Comparison of ENCODE assay signal across 10 cellular contexts in the genomic region with DNA sequence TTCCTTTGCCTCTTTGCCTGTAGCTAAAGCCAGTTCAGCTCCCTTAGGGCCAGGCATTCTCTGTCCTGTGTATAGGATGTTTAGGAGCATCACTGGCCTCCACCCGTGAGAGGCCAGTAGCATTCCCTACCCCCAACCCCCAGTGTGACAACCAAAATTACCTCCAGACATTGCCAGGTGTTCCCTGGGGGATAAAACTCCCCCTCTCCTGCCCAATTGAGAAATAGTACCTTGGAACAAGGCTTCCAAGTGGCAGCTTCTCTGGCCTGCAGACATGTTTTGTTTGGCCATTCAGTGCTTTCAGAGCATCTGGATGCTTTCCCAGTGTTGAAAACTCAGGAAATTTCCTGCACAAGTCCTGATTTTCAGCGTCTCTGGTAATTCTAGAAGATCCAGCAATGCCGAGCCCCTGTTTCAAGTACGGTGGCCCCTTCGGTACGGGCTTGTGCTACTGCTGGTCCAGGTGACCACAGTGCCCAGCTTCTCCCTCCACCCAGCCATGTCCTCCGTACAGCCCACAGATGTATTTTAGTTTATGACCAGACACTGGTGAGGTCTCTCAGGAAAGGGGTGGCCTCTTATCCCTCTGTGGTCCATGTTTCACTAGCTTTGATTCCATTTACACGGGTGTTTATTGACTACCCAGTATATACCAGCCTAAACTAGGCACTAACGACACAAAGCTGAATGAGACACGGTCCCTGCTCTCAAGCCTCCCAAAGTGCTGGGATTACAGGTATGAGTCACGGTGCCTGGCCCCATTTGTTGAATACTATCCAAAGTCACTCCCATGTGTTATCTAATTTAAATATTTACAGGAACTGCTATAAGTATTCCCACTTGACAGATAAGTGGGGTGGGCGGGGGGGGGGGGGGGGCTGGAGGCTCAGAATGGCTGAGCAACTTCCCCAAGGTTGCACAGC.
DNase-seq lines count a peak whose midpoint lies in the region; ATAC-seq and TF ChIP-seq lines count a peak whose summit lies in the region.
"Had no signal": no experiment of that assay in that cellular context is flagged by ENCODE, and none has a peak within 500 bp of the region (broad histone marks: within the 10 kb centered on the region; RNA-seq: fewer than 3 reads in every experiment).

No MANE protein-coding gene starts in this region.

- H4K20me1 ChIP-seq in BLaER1 treated with 17β-estradiol and CSF1 and Interleukin-3, amounts not matched to agents 10 nM and 100 nM, result no peaks in the 10 kb centered on the region; a peak in 1 of 22 replicates

- H3K9me3 ChIP-seq in BLaER1 treated with 17β-estradiol and CSF1 and Interleukin-3, amounts not matched to agents 10 nM and 100 nM (replicated peaks in 1 of 11), result no peaks in the 10 kb centered on the region; a peak in 1 of 22 replicates
- no peaks in the 10 kb centered on the region for H3K9me3 ChIP-seq in endodermal cell (ENCODE audit: control insufficient read depth, low read length)
- H3K9me3 ChIP-seq: SJCRH30 had no signal

- H3K4me3 Mint-ChIP-seq in endodermal cell (no peak overlapping the region), nephron (peak overlapping the region in 1 of 3 experiments; percentile 37)
- H3K4me3 Mint-ChIP-seq in activated T-helper 1 cell treated with anti-CD3 and anti-CD28 coated beads, Interleukin-12 subunit alpha, Interleukin-12 subunit beta, Interleukin-2, Interleukin-4 antibody, amounts not matched to agents 30 ng/mL and 10 ng/mL and 1 ng/mL, durations not matched to agents 14 hours and 24 hours and 36 hours, result no peak overlapping the region

- WGBS in endodermal cell (ENCODE audit: insufficient coverage in 1 of 2, insufficient read length in 1 of 2), 2 experiments, result 86 to 92% methylated on average over 11 of the region's 12 CpGs

- peak overlapping the region; percentile 39 to 95 (median 72) for H3K4me2 ChIP-seq in BLaER1 treated with 17β-estradiol and CSF1 and Interleukin-3, amounts not matched to agents 10 nM and 100 nM

- H3K9me3 Mint-ChIP-seq in endodermal cell (peaks cover 2% of the 10 kb centered on the region), nephron (no peaks in the 10 kb centered on the region)
- no peaks in the 10 kb centered on the region for H3K9me3 Mint-ChIP-seq in activated T-helper 1 cell treated with anti-CD3 and anti-CD28 coated beads, Interleukin-12 subunit alpha, Interleukin-12 subunit beta, Interleukin-2, Interleukin-4 antibody, amounts not matched to agents 30 ng/mL and 10 ng/mL and 1 ng/mL, durations not matched to agents 14 hours and 24 hours and 36 hours

- H3K4me1 Mint-ChIP-seq in endodermal cell, result peaks cover 17% of the 10 kb centered on the region
- H3K4me1 Mint-ChIP-seq in nephron, result peaks cover 27% of the 10 kb centered on the region
- H3K4me1 Mint-ChIP-seq in activated T-helper 1 cell treated with anti-CD3 and anti-CD28 coated beads, Interleukin-12 subunit alpha, Interleukin-12 subunit beta, Interleukin-2, Interleukin-4 antibody, amounts not matched to agents 30 ng/mL and 10 ng/mL and 1 ng/mL, durations not matched to agents 14 hours and 24 hours and 36 hours (ENCODE audit: low read depth), result no peaks in the 10 kb centered on the region

- no peaks in the 10 kb centered on the region for H3K36me3 Mint-ChIP-seq in endodermal cell (ENCODE audit: low read depth)
- no peaks in the 10 kb centered on the region for H3K36me3 Mint-ChIP-seq in nephron (ENCODE audit: low read depth)
- no peaks in the 10 kb centered on the region for H3K36me3 Mint-ChIP-seq in activated T-helper 1 cell treated with anti-CD3 and anti-CD28 coated beads, Interleukin-12 subunit alpha, Interleukin-12 subunit beta, Interleukin-2, Interleukin-4 antibody, amounts not matched to agents 30 ng/mL and 10 ng/mL and 1 ng/mL, durations not matched to agents 14 hours and 24 hours and 36 hours (ENCODE audit: low read depth)

- DNase-seq in NCI-H226 (peak; percentile 23), endodermal cell (peak; percentile 53), NCI-H1105 (lab: John Stamatoyannopoulos, UW) (no peak)
- DNase-seq in activated T-helper 1 cell treated with anti-CD3 and anti-CD28 coated beads, Interleukin-12 subunit alpha, Interleukin-12 subunit beta, Interleukin-2, Interleukin-4 antibody, amounts not matched to agents 30 ng/mL and 10 ng/mL and 1 ng/mL, durations not matched to agents 14 hours and 24 hours and 36 hours (ENCODE audit: low spot score), result no peak
- DNase-seq: activated CD4-positive, alpha-beta T cell treated with anti-CD3 and anti-CD28 coated beads, Interleukin-2, amount 50 U/mL, for 1 hour; SJCRH30 had no signal

- intact Hi-C loops in activated T-helper 1 cell treated with anti-CD3 and anti-CD28 coated beads, Interleukin-12 subunit alpha, Interleukin-12 subunit beta, Interleukin-2, Interleukin-4 antibody, amounts not matched to agents 30 ng/mL and 10 ng/mL and 1 ng/mL, durations not matched to agents 14 hours and 24 hours and 36 hours (cut with micrococcal nuclease), result no loop called here

- TF ChIP-seq CTCF in endodermal cell (conservative IDR thresholded peaks at IDR 0.05), result no peak
- no peak for TF ChIP-seq CTCF in nephron (IDR thresholded peaks at IDR 0.05; ENCODE audit: unreplicated experiment in 3 of 3)

- H3K27me3 Mint-ChIP-seq in endodermal cell (ENCODE audit: insufficient read depth) (peaks cover 5% of the 10 kb centered on the region), nephron (ENCODE audit: low read depth) (no peaks in the 10 kb centered on the region)
- H3K27me3 Mint-ChIP-seq in activated T-helper 1 cell treated with anti-CD3 and anti-CD28 coated beads, Interleukin-12 subunit alpha, Interleukin-12 subunit beta, Interleukin-2, Interleukin-4 antibody, amounts not matched to agents 30 ng/mL and 10 ng/mL and 1 ng/mL, durations not matched to agents 14 hours and 24 hours and 36 hours (ENCODE audit: insufficient read depth), result peaks cover 2% of the 10 kb centered on the region

- H3K4me1 ChIP-seq in BLaER1 treated with 17β-estradiol and CSF1 and Interleukin-3, amounts not matched to agents 10 nM and 100 nM, result peaks cover 12 to 78% (median 23%) of the 10 kb centered on the region in 10 experiments
- H3K4me1 ChIP-seq in endodermal cell (ENCODE audit: control insufficient read depth, insufficient read depth, low read length), result peaks cover 3% of the 10 kb centered on the region
- H3K4me1 ChIP-seq: SJCRH30 had no signal

- H3K27ac Mint-ChIP-seq in endodermal cell (peak overlapping the region; percentile 12), nephron (peak overlapping the region; percentile 41 to 93 (median 92))
- H3K27ac Mint-ChIP-seq in activated T-helper 1 cell treated with anti-CD3 and anti-CD28 coated beads, Interleukin-12 subunit alpha, Interleukin-12 subunit beta, Interleukin-2, Interleukin-4 antibody, amounts not matched to agents 30 ng/mL and 10 ng/mL and 1 ng/mL, durations not matched to agents 14 hours and 24 hours and 36 hours, result no peak overlapping the region

- H3K36me3 ChIP-seq in BLaER1 treated with 17β-estradiol and CSF1 and Interleukin-3, amounts not matched to agents 10 nM and 100 nM, result no peaks in the 10 kb centered on the region
- H3K36me3 ChIP-seq in endodermal cell (ENCODE audit: control insufficient read depth, insufficient read depth, low read length), result no peaks in the 10 kb centered on the region
- H3K36me3 ChIP-seq: SJCRH30 had no signal

- H3K9ac ChIP-seq in BLaER1 treated with 17β-estradiol and CSF1 and Interleukin-3, amounts not matched to agents 10 nM and 100 nM, result peak overlapping the region in 7 of 11 experiments; percentile 10 to 56 (median 38); a peak in 9 of 22 replicates
- no peak overlapping the region for H3K9ac ChIP-seq in endodermal cell (ENCODE audit: extremely low read depth, low read length, poor library complexity, severe bottlenecking)

- no peak for ATAC-seq in GM19324 (IDR thresholded peaks at IDR 0.05; ENCODE audit: low FRiP score, unreplicated experiment)
- no peak for ATAC-seq in GM19395 (IDR thresholded peaks at IDR 0.05; ENCODE audit: unreplicated experiment)

- no peaks in the 10 kb centered on the region for H3K27me3 ChIP-seq in BLaER1 treated with 17β-estradiol and CSF1 and Interleukin-3, amounts not matched to agents 10 nM and 100 nM
- no peaks in the 10 kb centered on the region for H3K27me3 ChIP-seq in endodermal cell (ENCODE audit: control insufficient read depth, insufficient read depth, low read length, poor library complexity, severe bottlenecking)
- H3K27me3 ChIP-seq: SJCRH30 had no signal

- peak overlapping the region in 8 of 11 experiments; percentile 34 to 88 (median 74); a peak in 14 of 22 replicates for H3K27ac ChIP-seq in BLaER1 treated with 17β-estradiol and CSF1 and Interleukin-3, amounts not matched to agents 10 nM and 100 nM
- peak overlapping the region; percentile 71 for H3K27ac ChIP-seq in endodermal cell (ENCODE audit: low read depth, low read length)
- H3K27ac ChIP-seq: SJCRH30 had no signal

- peak overlapping the region in 1 of 10 experiments; percentile 20; a peak in 1 of 20 replicates for H3K4me3 ChIP-seq in BLaER1 treated with 17β-estradiol and CSF1 and Interleukin-3, amounts not matched to agents 10 nM and 100 nM
- H3K4me3 ChIP-seq in endodermal cell (ENCODE audit: low read length), result no peak overlapping the region
- H3K4me3 ChIP-seq: SJCRH30 had no signal

Comparison
In these comparisons a context has a peak if more than half of its experiments do, and no peak if none do; other contexts are left out.
1. DNase-seq: peak in NCI-H226 (single experiment) and endodermal cell (single experiment); none in activated T-helper 1 cell treated with anti-CD3 and anti-CD28 coated beads, Interleukin-12 subunit alpha, Interleukin-12 subunit beta, Interleukin-2, Interleukin-4 antibody, amounts not matched to agents 30 ng/mL and 10 ng/mL and 1 ng/mL, durations not matched to agents 14 hours and 24 hours and 36 hours (single experiment) and NCI-H1105 (single experiment).